30 cellular contexts compared by ENCODE assay signal in the genomic region with DNA sequence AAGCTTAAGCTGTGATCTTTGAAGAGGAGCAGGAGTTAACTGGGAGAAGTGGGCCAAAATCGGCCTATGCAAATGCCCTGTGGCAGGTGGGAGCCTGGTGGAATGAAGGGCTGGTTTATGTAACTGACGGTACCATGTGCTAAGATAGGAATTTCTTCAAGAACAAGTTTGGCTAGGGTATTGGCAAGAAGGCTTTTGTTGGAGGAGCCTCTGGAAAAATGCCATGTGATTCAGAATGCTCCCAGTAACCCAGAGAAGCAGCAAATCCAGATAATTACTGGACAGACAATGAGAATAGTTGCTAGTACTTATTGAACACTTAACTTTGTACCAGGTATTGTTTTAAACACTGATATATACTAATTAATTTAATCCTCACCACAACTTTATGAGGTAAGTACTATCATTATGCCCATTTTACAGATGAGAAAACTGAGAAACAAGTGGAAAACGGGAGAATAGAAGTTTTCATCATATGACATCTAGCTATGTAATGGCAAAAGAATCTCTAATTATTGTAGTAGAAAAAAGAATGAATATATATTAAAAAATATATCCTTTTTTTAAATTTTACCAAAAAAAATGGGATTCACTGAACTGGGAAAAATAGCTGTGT. TPM values are rescaled to one million over a fixed set of nuclear protein-coding genes. Genes with fewer than 3 reads are reported as not detected.
DNase-seq lines count a peak whose midpoint lies in the region; FAIRE-seq and TF ChIP-seq lines count a peak whose summit lies in the region.
"Had no signal": no experiment of that assay in that cellular context is flagged by ENCODE, and none has a peak within 500 bp of the region (broad histone marks: within the 10 kb centered on the region; RNA-seq: fewer than 3 reads in every experiment).

No MANE protein-coding gene starts in this region.

- H3K27ac ChIP-seq in breast epithelium (no peak overlapping the region), vagina (peak overlapping the region; percentile 15), SJCRH30 (no peak overlapping the region)
- H3K27ac ChIP-seq in effector memory CD4-positive, alpha-beta T cell (ENCODE audit: insufficient read depth, low read length, poor library complexity, severe bottlenecking), result no peak overlapping the region
- H3K27ac ChIP-seq: 22Rv1, adrenal gland, transverse colon had no signal

- no peak overlapping the region for H3K4me3 Mint-ChIP-seq in MCF 10A (ENCODE audit: unreplicated experiment)
- H3K4me3 Mint-ChIP-seq: activated B cell treated with CpG ODN at 0.5 μM for 24 hours; B cell; naive B cell; stimulated activated naive CD8-positive, alpha-beta T cell treated with anti-CD3 and anti-CD28 coated beads, Interleukin-15, Interleukin-2, amounts not matched to agents 100 ng/mL and 50 ng/mL, for 24 hours had no signal

- H3K4me3 ChIP-seq in breast epithelium (no peak overlapping the region), fibroblast of the aortic adventitia (ENCODE audit: low read depth, low read length) (no peak overlapping the region), vagina (no peak overlapping the region), SJCRH30 (no peak overlapping the region)
- H3K4me3 ChIP-seq in effector memory CD4-positive, alpha-beta T cell (ENCODE audit: insufficient read depth, low read depth, low read length, poor library complexity, severe bottlenecking), result no peak overlapping the region
- H3K4me3 ChIP-seq: adrenal gland, transverse colon had no signal

- H3K9me3 Mint-ChIP-seq in MCF 10A (ENCODE audit: unreplicated experiment), result no peaks in the 10 kb centered on the region
- H3K9me3 Mint-ChIP-seq: activated B cell treated with CpG ODN at 0.5 μM for 24 hours had no signal

- no peak for FAIRE-seq in GM12892 (lab: Jason Lieb, UNC)
- FAIRE-seq: endothelial cell of umbilical vein, H1 had no signal

- no peaks in the 10 kb centered on the region for H3K4me1 Mint-ChIP-seq in MCF 10A (ENCODE audit: insufficient read depth, unreplicated experiment)
- H3K4me1 Mint-ChIP-seq: activated B cell treated with CpG ODN at 0.5 μM for 24 hours, B cell, naive B cell had no signal

- H3K27me3 ChIP-seq in breast epithelium (no peaks in the 10 kb centered on the region), vagina (no peaks in the 10 kb centered on the region), SJCRH30 (no peaks in the 10 kb centered on the region)
- no peaks in the 10 kb centered on the region for H3K27me3 ChIP-seq in effector memory CD4-positive, alpha-beta T cell (replicated peaks; ENCODE audit: control insufficient read depth, insufficient read depth, low read length, poor library complexity, severe bottlenecking)
- H3K27me3 ChIP-seq: adrenal gland, transverse colon had no signal

- H3K9me3 ChIP-seq in breast epithelium (peaks cover 0 to 2% of the 10 kb centered on the region in 2 donors), vagina (no peaks in the 10 kb centered on the region), SJCRH30 (replicated peaks) (no peaks in the 10 kb centered on the region; the same call in 1 of the 2 replicates)
- H3K9me3 ChIP-seq in effector memory CD4-positive, alpha-beta T cell (ENCODE audit: control insufficient read depth, low read length), result no peaks in the 10 kb centered on the region
- H3K9me3 ChIP-seq: adrenal gland, transverse colon had no signal

- no peaks in the 10 kb centered on the region for H3K4me1 ChIP-seq in breast epithelium
- peaks cover 20% of the 10 kb centered on the region for H3K4me1 ChIP-seq in vagina
- no peaks in the 10 kb centered on the region for H3K4me1 ChIP-seq in effector memory CD4-positive, alpha-beta T cell (ENCODE audit: control insufficient read depth, insufficient read depth, low read length, poor library complexity, severe bottlenecking)
- H3K4me1 ChIP-seq in SJCRH30, result no peaks in the 10 kb centered on the region
- H3K4me1 ChIP-seq: adrenal gland, transverse colon had no signal

- TF ChIP-seq CTCF in MCF 10A (IDR thresholded peaks at IDR 0.05; ENCODE audit: unreplicated experiment), result no peak
- no peak for TF ChIP-seq CTCF in breast epithelium (IDR thresholded peaks at IDR 0.05)
- no peak for TF ChIP-seq CTCF in fibroblast of the aortic adventitia (IDR thresholded peaks at IDR 0.05; ENCODE audit: insufficient read depth, low read length)
- no peak for TF ChIP-seq CTCF in vagina (IDR thresholded peaks at IDR 0.05)

- CTCF ChIA-PET in MCF 10A (lab: Yijun Ruan, JAX), result interaction anchor here (0.7 kb wide), 1 partner anchor 418 kb away, joined by 4 read pairs; no protein-coding TSS in a partner anchor

- intact Hi-C loops in MCF 10A (cut with micrococcal nuclease), result no loop called here
- intact Hi-C loops in breast epithelium (cut with DNase I; ENCODE audit: low total_unique reads), result no loop called here
- intact Hi-C loops in vagina (cut with DNase I), result no loop called here

- TF ChIP-seq POLR2A in breast epithelium (IDR thresholded peaks at IDR 0.05) (no peak), vagina (IDR thresholded peaks at IDR 0.05) (no peak), GM12892 (IDR thresholded peaks at IDR 0.05; ENCODE audit: low read depth, low read length) (no peak)

- H3K36me3 Mint-ChIP-seq in MCF 10A (ENCODE audit: insufficient read depth, unreplicated experiment), result no peaks in the 10 kb centered on the region
- H3K36me3 Mint-ChIP-seq: naive B cell had no signal

- POLR2A ChIA-PET in MCF 10A (lab: Yijun Ruan, JAX), result no interaction called here

- no peak overlapping the region for H3K27ac Mint-ChIP-seq in MCF 10A (ENCODE audit: low read depth, unreplicated experiment)
- H3K27ac Mint-ChIP-seq: activated B cell treated with CpG ODN at 0.5 μM for 24 hours; B cell; stimulated activated naive CD8-positive, alpha-beta T cell treated with anti-CD3 and anti-CD28 coated beads, Interleukin-15, Interleukin-2, amounts not matched to agents 100 ng/mL and 50 ng/mL, for 24 hours had no signal

- DNase-seq in MCF 10A (ENCODE audit: unreplicated experiment) (peak; percentile 6), breast epithelium (ENCODE audit: low spot score in 2 of 2) (no peak), astrocyte of the hippocampus (ENCODE audit: low read depth, low spot score) (peak; percentile 32), fibroblast of the aortic adventitia (ENCODE audit: low read depth) (peak; percentile 50), vagina (ENCODE audit: extremely low spot score in 2 of 2) (no peak), GM12892 (ENCODE audit: insufficient read length) (no peak), SJCRH30 (no peak)
- DNase-seq in effector memory CD4-positive, alpha-beta T cell, result no peak
- DNase-seq: activated B cell treated with CpG ODN at 0.5 μM for 24 hours; activated CD4-positive, alpha-beta T cell treated with anti-CD3 and anti-CD28 coated beads, Interleukin-2, amount 50 U/mL, for 4 hours; activated gamma-delta T cell treated with Interleukin-2 at 50 U/mL for 16 hours; adrenal gland; central memory CD4-positive, alpha-beta T cell; dermis blood vessel endothelial cell; DMS79; left cardiac atrium; mesenchymal stem cell; naive B cell; NCI-H1436 treated with DMSO at 0.1 percent for 48 hours; NCI-H526; stimulated activated CD4-positive, alpha-beta T cell treated with anti-CD3 and anti-CD28 coated beads, Interleukin-12 subunit alpha, Interleukin-12 subunit beta, amount 100 ng/mL, for 4 hours; stimulated activated CD4-positive, alpha-beta T cell treated with anti-CD3 and anti-CD28 coated beads, Interleukin-4, amount 100 ng/mL, for 4 hours; T-helper 9 cell; transverse colon had no signal

- H3K36me3 ChIP-seq in breast epithelium (no peaks in the 10 kb centered on the region), vagina (no peaks in the 10 kb centered on the region), SJCRH30 (no peaks in the 10 kb centered on the region)
- no peaks in the 10 kb centered on the region for H3K36me3 ChIP-seq in effector memory CD4-positive, alpha-beta T cell (ENCODE audit: control insufficient read depth, insufficient read depth, low read length)
- H3K36me3 ChIP-seq: adrenal gland, transverse colon had no signal

- H3K27me3 Mint-ChIP-seq in MCF 10A (ENCODE audit: insufficient read depth, unreplicated experiment), result no peaks in the 10 kb centered on the region

- BruUV-seq in MCF 10A (replicated peaks; lab: Mats Ljungman, UMichigan), result no TSS peak

RNA-seq across cellular contexts. Expression of a gene that starts 9.1 kb away (rescaled TPM):
- total RNA-seq in MCF 10A (2022) (not detected in 2 replicates), breast epithelium (1 to 10 TPM; 2.6 to 7.9 (median 3.5) TPM), fibroblast of the aortic adventitia (ENCODE audit: low replicate concordance) (under 0.01 and 1.2 TPM in 2 replicates), vagina (1.7 TPM)
- polyA plus RNA-seq in GM12892 (2012; ENCODE audit: missing spikeins), result not detected
- total RNA-seq in SJCRH30 (2014; rRNA removed; shearing (Covaris generic)), result 0.56 and 0.73 TPM in 2 replicates
- total RNA-seq: activated B cell treated with CpG ODN at 0.5 μM for 24 hours, osteocyte had no signal

Comparison
In these comparisons a context has a peak if more than half of its experiments do, and no peak if none do; other contexts are left out.
1. DNase-seq: peak in MCF 10A (single experiment), astrocyte of the hippocampus (single experiment) and fibroblast of the aortic adventitia (single experiment); none in breast epithelium (0 of 2), vagina (0 of 2), effector memory CD4-positive, alpha-beta T cell (0 of 3), GM12892 (single experiment) and SJCRH30 (0 of 2).